Comparison of ENCODE assay signal across 16 cellular contexts in the genomic region with DNA sequence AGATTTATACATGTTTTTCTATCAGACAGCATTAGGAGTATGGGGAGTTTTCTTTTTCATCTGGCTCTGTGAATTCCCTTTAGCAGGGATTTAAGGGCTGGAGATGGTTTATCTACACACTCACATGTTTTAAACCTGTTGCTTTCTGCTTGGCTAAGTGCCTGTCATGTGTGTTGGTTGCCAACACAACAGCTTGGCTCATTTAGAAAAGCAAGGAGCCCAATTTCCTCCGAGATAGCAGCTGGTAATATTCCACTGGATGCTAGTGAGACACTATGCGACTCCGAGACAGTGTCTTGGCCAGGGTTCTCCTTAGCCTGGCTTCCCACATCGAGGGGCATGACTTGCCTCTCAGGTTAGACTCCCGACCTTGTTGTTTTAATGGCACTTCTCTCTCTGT.
A peak's percentile ranks its signal among the peaks of the same experiment; 100 is the strongest.
DNase-seq lines count a peak whose midpoint lies in the region; ATAC-seq and TF ChIP-seq lines count a peak whose summit lies in the region.
"Had no signal": no experiment of that assay in that cellular context is flagged by ENCODE, and none has a peak within 500 bp of the region (broad histone marks: within the 10 kb centered on the region; RNA-seq: fewer than 3 reads in every experiment).

No MANE protein-coding gene starts in this region.

- H3K27me3 Mint-ChIP-seq in GM23338 (ENCODE audit: insufficient read depth, low read depth, poor library complexity) (peaks cover 3% of the 10 kb centered on the region), nephron (ENCODE audit: low read depth) (no peaks in the 10 kb centered on the region)

- H3K4me1 ChIP-seq in GM23338 (ENCODE audit: insufficient read depth) (peaks cover 16% of the 10 kb centered on the region), esophagus muscularis mucosa (peaks cover 0 to 12% (median 8%) of the 10 kb centered on the region in 4 donors), spleen (no peaks in the 10 kb centered on the region)

- DNase-seq in COLO668 (lab: John Stamatoyannopoulos, UW; ENCODE audit: unreplicated experiment) (peak; percentile 43), GM23338 (ENCODE audit: low spot score) (no peak), coronary artery (ENCODE audit: low spot score) (no peak), HEK293T (ENCODE audit: extremely low spot score) (no peak), esophagus muscularis mucosa (ENCODE audit: extremely low spot score) (no peak), spleen (no peak), NCI-H2196 (lab: John Stamatoyannopoulos, UW; ENCODE audit: unreplicated experiment) (no peak)
- DNase-seq: activated B cell treated with CpG ODN at 0.5 μM for 24 hours; activated naive CD4-positive, alpha-beta T cell treated with anti-CD3 and anti-CD28 coated beads for 36 hours; effector memory CD4-positive, alpha-beta T cell; Peyer's patch; stimulated activated CD4-positive, alpha-beta T cell treated with anti-CD3 and anti-CD28 coated beads, Interleukin-4, amount 100 ng/mL, for 1 hour; T-helper 1 cell; transverse colon had no signal

- H3K4me1 Mint-ChIP-seq in GM23338 (peaks cover 9% of the 10 kb centered on the region), nephron (peaks cover 32% of the 10 kb centered on the region)
- H3K4me1 Mint-ChIP-seq: activated B cell treated with CpG ODN at 0.5 μM for 24 hours had no signal

- WGBS in esophagus muscularis mucosa: 71% methylated on average over 5 of the region's 5 CpGs
- 67 to 85% (median 77%) methylated on average over 5 of the region's 5 CpGs for WGBS in spleen, 5 donors

- H3K4me2 ChIP-seq in GM23338: no peak overlapping the region
- H3K4me2 ChIP-seq: BLaER1 treated with 17β-estradiol and CSF1 and Interleukin-3, amounts not matched to agents 10 nM and 100 nM had no signal

- H3K27ac Mint-ChIP-seq in GM23338 (no peak overlapping the region), nephron (peak overlapping the region; percentile 82 to 88 (median 87))
- H3K27ac Mint-ChIP-seq: activated B cell treated with CpG ODN at 0.5 μM for 24 hours; activated naive CD4-positive, alpha-beta T cell treated with anti-CD3 and anti-CD28 coated beads for 36 hours had no signal

- CTCF ChIA-PET in HEK293T (lab: Yijun Ruan, JAX): interaction anchor here (0.7 kb wide), 1 partner anchor 12 kb away, joined by 6 read pairs; no protein-coding TSS in a partner anchor

- H2AFZ ChIP-seq in GM23338: peak overlapping the region; percentile 23; the same call in 1 of the 2 replicates

- TF ChIP-seq EP300 in esophagus muscularis mucosa (IDR thresholded peaks at IDR 0.05): no peak

- H3F3A ChIP-seq in GM23338 (replicated peaks; ENCODE audit: low read depth): no peaks in the 10 kb centered on the region

- POLR2A ChIA-PET in HEK293T (lab: Yijun Ruan, JAX): no interaction called here

- H3K4me3 ChIP-seq in GM23338 (no peak overlapping the region), coronary artery (peak overlapping the region; percentile 50), esophagus muscularis mucosa (no peak overlapping the region), spleen (no peak overlapping the region)
- H3K4me3 ChIP-seq: BLaER1 treated with 17β-estradiol and CSF1 and Interleukin-3, amounts not matched to agents 10 nM and 100 nM; Peyer's patch; transverse colon had no signal

- no peaks in the 10 kb centered on the region for H3K9me3 ChIP-seq in esophagus muscularis mucosa
- H3K9me3 ChIP-seq in spleen: no peaks in the 10 kb centered on the region
- H3K9me3 ChIP-seq: Peyer's patch, transverse colon had no signal

- intact Hi-C loops in esophagus muscularis mucosa (cut with DNase I): no loop called here
- intact Hi-C loops in spleen (cut with DNase I; ENCODE audit: low total_unique reads): no loop called here

- no peaks in the 10 kb centered on the region for H3K27me3 ChIP-seq in GM23338 (ENCODE audit: insufficient read depth)
- H3K27me3 ChIP-seq in esophagus muscularis mucosa: no peaks in the 10 kb centered on the region
- peaks cover 0 to 5% (median 0%) of the 10 kb centered on the region in 7 donors for H3K27me3 ChIP-seq in spleen (replicated peaks in 1 of 7)
- H3K27me3 ChIP-seq: BLaER1 treated with 17β-estradiol and CSF1 and Interleukin-3, amounts not matched to agents 10 nM and 100 nM; Peyer's patch; transverse colon had no signal

- H3K4me3 Mint-ChIP-seq in GM23338 (no peak overlapping the region), nephron (peak overlapping the region in 1 of 3 experiments; percentile 16)
- H3K4me3 Mint-ChIP-seq: activated B cell treated with CpG ODN at 0.5 μM for 24 hours; activated naive CD4-positive, alpha-beta T cell treated with anti-CD3 and anti-CD28 coated beads for 36 hours had no signal

- H3K36me3 Mint-ChIP-seq in GM23338 (ENCODE audit: low read depth): no peaks in the 10 kb centered on the region
- H3K36me3 Mint-ChIP-seq in nephron (ENCODE audit: low read depth): no peaks in the 10 kb centered on the region

- H3K9me3 Mint-ChIP-seq in GM23338 (no peaks in the 10 kb centered on the region; the same call in 2 of the 3 replicates), nephron (no peaks in the 10 kb centered on the region)
- H3K9me3 Mint-ChIP-seq: activated B cell treated with CpG ODN at 0.5 μM for 24 hours; activated naive CD4-positive, alpha-beta T cell treated with anti-CD3 and anti-CD28 coated beads for 36 hours had no signal

- H3K27ac ChIP-seq in GM23338 (ENCODE audit: low read depth): no peak overlapping the region
- H3K27ac ChIP-seq in coronary artery: no peak overlapping the region
- H3K27ac ChIP-seq in esophagus muscularis mucosa (replicated peaks in 1 of 4): no peak overlapping the region
- H3K27ac ChIP-seq in spleen: no peak overlapping the region
- H3K27ac ChIP-seq: BLaER1 treated with 17β-estradiol and CSF1 and Interleukin-3, amounts not matched to agents 10 nM and 100 nM; Peyer's patch had no signal

- H3K9me2 ChIP-seq in GM23338 (ENCODE audit: insufficient read depth): no peaks in the 10 kb centered on the region; the same call in 1 of the 2 replicates

- H3K36me3 ChIP-seq in GM23338 (ENCODE audit: insufficient read depth) (no peaks in the 10 kb centered on the region), esophagus muscularis mucosa (no peaks in the 10 kb centered on the region), spleen (no peaks in the 10 kb centered on the region)
- H3K36me3 ChIP-seq: BLaER1 treated with 17β-estradiol and CSF1 and Interleukin-3, amounts not matched to agents 10 nM and 100 nM; Peyer's patch; transverse colon had no signal

- no peak for TF ChIP-seq POLR2A in esophagus muscularis mucosa (IDR thresholded peaks at IDR 0.05; ENCODE audit: low read depth)
- TF ChIP-seq POLR2A in spleen (IDR thresholded peaks at IDR 0.05): no peak

- H4K20me1 ChIP-seq in GM23338 (replicated peaks; ENCODE audit: insufficient read depth): no peaks in the 10 kb centered on the region
- H4K20me1 ChIP-seq: BLaER1 treated with 17β-estradiol and CSF1 and Interleukin-3, amounts not matched to agents 10 nM and 100 nM had no signal

- ATAC-seq in GM23338: no peak

- no peak for TF ChIP-seq CTCF in GM23338 (conservative IDR thresholded peaks at IDR 0.05; ENCODE audit: low read depth in 2 of 2)
- TF ChIP-seq CTCF in coronary artery (IDR thresholded peaks at IDR 0.05): no peak
- no peak for TF ChIP-seq CTCF in nephron (IDR thresholded peaks at IDR 0.05; ENCODE audit: unreplicated experiment in 3 of 3)
- no peak for TF ChIP-seq CTCF in esophagus muscularis mucosa (IDR thresholded peaks at IDR 0.05)
- no peak for TF ChIP-seq CTCF in spleen (IDR thresholded peaks at IDR 0.05 in 8 of 11, conservative IDR thresholded peaks at IDR 0.05 in 3 of 11)

- no peaks in the 10 kb centered on the region for H3K79me2 ChIP-seq in GM23338 (replicated peaks; ENCODE audit: insufficient read depth)

TF ChIP-seq in GM23338, 12 proteins besides CTCF, POLR2A, EP300 and RAD21 (continues in another document):
- TF ChIP-seq STAT1 (IDR thresholded peaks at IDR 0.05; ENCODE audit: unreplicated experiment) (no peak), NANOG (IDR thresholded peaks at IDR 0.05; ENCODE audit: borderline replicate concordance) (no peak)

TF ChIP-seq in HEK293T, 16 proteins besides CTCF, POLR2A, EP300 and RAD21:
- no peak for TF ChIP-seq L3MBTL2 (conservative IDR thresholded peaks at IDR 0.05)
- no peak for TF ChIP-seq TARDBP (IDR thresholded peaks at IDR 0.05)
